In genomic region chr19:17394891-17395415, GRCh38 we compare ENCODE assay signal across 7 cellular contexts. TPM values are rescaled to one million over a fixed set of nuclear protein-coding genes. Genes with fewer than 3 reads are reported as not detected.
A peak's percentile ranks its signal among the peaks of the same experiment; 100 is the strongest.
DNase-seq lines count a peak whose midpoint lies in the region; ATAC-seq and TF ChIP-seq lines count a peak whose summit lies in the region.
"Had no signal": no experiment of that assay in that cellular context is flagged by ENCODE, and none has a peak within 500 bp of the region (broad histone marks: within the 10 kb centered on the region; RNA-seq: fewer than 3 reads in every experiment).

No MANE protein-coding gene starts in this region.

- H3K4me3 ChIP-seq in fibroblast of pulmonary artery (replicated peaks; ENCODE audit: low read depth, low read length), result no peak overlapping the region
- H3K4me3 ChIP-seq: pancreas had no signal

- TF ChIP-seq CTCF in WTC11 (IDR thresholded peaks at IDR 0.05), result peak; percentile 67
- peak; percentile 65 for TF ChIP-seq CTCF in fibroblast of pulmonary artery (IDR thresholded peaks at IDR 0.05; ENCODE audit: low read length, missing control alignments)

- DNase-seq in NCI-H2227 (lab: John Stamatoyannopoulos, UW; ENCODE audit: unreplicated experiment) (peak; percentile 28), NCI-H2227 treated with DMSO at 0.1 percent for 48 hours (lab: John Stamatoyannopoulos, UW) (no peak), WTC11 (ENCODE audit: low spot score) (peak; percentile 75), fibroblast of pulmonary artery (ENCODE audit: low read depth) (peak; percentile 71)
- DNase-seq in stimulated activated CD4-positive, alpha-beta T cell treated with anti-CD3 and anti-CD28 coated beads, Interleukin-2, amount 100 ng/mL, for 24 hours, result peak; percentile 83 to 87

- H3K9me3 Mint-ChIP-seq in WTC11, result no peaks in the 10 kb centered on the region

- H3K4me3 Mint-ChIP-seq in WTC11, result peak overlapping the region; percentile 41

- CTCF ChIA-PET in WTC11 (lab: Charles Lee), result interaction anchor here (1.0 to 2.1 kb wide), 7 partner anchors 9 to 101 kb away, joined by 3 to 8 read pairs (median 4); partner anchors contain the start of genes BST2 and MVB12A

- H3K27me3 Mint-ChIP-seq in WTC11 (ENCODE audit: low read depth), result peaks cover 6% of the 10 kb centered on the region

- peak; percentile 41 for ATAC-seq in WTC11
- ATAC-seq in GM18861 (IDR thresholded peaks at IDR 0.05; ENCODE audit: unreplicated experiment), result no peak

- POLR2A ChIA-PET in WTC11 (lab: Charles Lee), result interaction anchor here (1.3 kb wide), 2 partner anchors 9 to 25 kb away, joined by 3 to 8 read pairs; partner anchors contain the start of gene MVB12A

- no peaks in the 10 kb centered on the region for H3K36me3 Mint-ChIP-seq in WTC11

- peaks cover 13% of the 10 kb centered on the region for H3K4me1 Mint-ChIP-seq in WTC11

- peak overlapping the region; percentile 74 for H3K27ac Mint-ChIP-seq in WTC11

TF ChIP-seq in WTC11, 78 proteins besides CTCF, POLR2A, EP300 and RAD21:
- no peak for TF ChIP-seq USF1 (CRISPR knock-in tag; IDR thresholded peaks at IDR 0.05)
- TF ChIP-seq MLX (CRISPR knock-in tag; IDR thresholded peaks at IDR 0.05), result no peak
- TF ChIP-seq ZNF263 (CRISPR knock-in tag; IDR thresholded peaks at IDR 0.05; ENCODE audit: low read depth), result peak; percentile 98
- TF ChIP-seq GTF2I (CRISPR knock-in tag; conservative IDR thresholded peaks at IDR 0.05), result peak; percentile 99
- TF ChIP-seq CREB1 (CRISPR knock-in tag; IDR thresholded peaks at IDR 0.05), result no peak
- 0 out of 2 replicates have a peak, but pooled peaks have one; percentile 64 for TF ChIP-seq ZSCAN18 (CRISPR knock-in tag; IDR thresholded peaks at IDR 0.05)
- peak; percentile 30; the same call in 1 of the 2 replicates for TF ChIP-seq MAX (CRISPR knock-in tag; IDR thresholded peaks at IDR 0.05)
- TF ChIP-seq SMAD4 (CRISPR knock-in tag; IDR thresholded peaks at IDR 0.05), result no peak
- TF ChIP-seq ERG (CRISPR knock-in tag; IDR thresholded peaks at IDR 0.05), result peak; percentile 30; the same call in 1 of the 2 replicates
- no peak for TF ChIP-seq IRF2 (CRISPR knock-in tag; IDR thresholded peaks at IDR 0.05; ENCODE audit: borderline replicate concordance, low read depth)
- TF ChIP-seq ZBTB21 (CRISPR knock-in tag; IDR thresholded peaks at IDR 0.05; ENCODE audit: borderline replicate concordance), result 0 out of 2 replicates have a peak, but pooled peaks have one; percentile 16
- peak; percentile 96 for TF ChIP-seq ZNF121 (CRISPR knock-in tag; IDR thresholded peaks at IDR 0.05)
- TF ChIP-seq CBFB (CRISPR knock-in tag; IDR thresholded peaks at IDR 0.05; ENCODE audit: low read depth), result 0 out of 2 replicates have a peak, but pooled peaks have one; percentile 59
- TF ChIP-seq ARID4B (CRISPR knock-in tag; IDR thresholded peaks at IDR 0.05; ENCODE audit: borderline replicate concordance), result no peak
- 0 out of 2 replicates have a peak, but pooled peaks have one; percentile 25 for TF ChIP-seq TP53 (CRISPR knock-in tag; IDR thresholded peaks at IDR 0.05)

RNA-seq across cellular contexts. Expression of gene CCDC194, which starts 1.0 kb away (rescaled TPM):
- 0.37 to 0.87 TPM (median 0.76 TPM) in 3 replicates for total RNA-seq in WTC11 (2021)

RNA-seq across cellular contexts. Expression of gene BST2, which starts 10.5 kb away (rescaled TPM):
- 22.8 to 67.7 TPM (median 61.1 TPM) in 3 replicates for total RNA-seq in WTC11 (2021)

RNA-seq across cellular contexts. Expression of gene PLVAP, which starts 17.8 kb away (rescaled TPM):
- 0.11 to 0.27 TPM in 2 of 3 replicates, not detected in the other for total RNA-seq in WTC11 (2021)

RNA-seq across cellular contexts. Expression of gene MVB12A, which starts 24.9 kb away (rescaled TPM):
- 58.7 to 78.6 TPM (median 70.8 TPM) in 3 replicates for total RNA-seq in WTC11 (2021)

RNA-seq across cellular contexts. Expression of gene TMEM221, which starts 53.5 kb away (rescaled TPM):
- 1.2 to 2.9 TPM (median 2.3 TPM) in 3 replicates for total RNA-seq in WTC11 (2021)
